ENCODE assay signal across 8 cellular contexts in genomic region chr10:101831169-101831811, GRCh38. TPM values are rescaled to one million over a fixed set of nuclear protein-coding genes. Genes with fewer than 3 reads are reported as not detected.
A peak's percentile ranks its signal among the peaks of the same experiment; 100 is the strongest.
DNase-seq lines count a peak whose midpoint lies in the region; ATAC-seq and TF ChIP-seq lines count a peak whose summit lies in the region.

No MANE protein-coding gene starts in this region.

- ATAC-seq in esophagus mucosa: no peak
- ATAC-seq in GM19463 (IDR thresholded peaks at IDR 0.05; ENCODE audit: unreplicated experiment): no peak

- peak overlapping the region; percentile 71 for H3K9ac ChIP-seq in OCI-LY3 (ENCODE audit: low read length)
- H3K9ac ChIP-seq in endocrine pancreas (ENCODE audit: control insufficient read depth, insufficient read depth, low read length): peak overlapping the region; percentile 8

- H3K27me3 ChIP-seq in CD8-positive, alpha-beta memory T cell (ENCODE audit: insufficient read depth, low read length, poor library complexity, severe bottlenecking): no peaks in the 10 kb centered on the region
- H3K27me3 ChIP-seq in OCI-LY3 (ENCODE audit: low read depth, low read length): no peaks in the 10 kb centered on the region
- H3K27me3 ChIP-seq in endocrine pancreas (ENCODE audit: control insufficient read depth, insufficient read depth, low read length): no peaks in the 10 kb centered on the region
- H3K27me3 ChIP-seq in osteoblast (ENCODE audit: insufficient read depth, low read length): no peaks in the 10 kb centered on the region

- H3K36me3 ChIP-seq in CD8-positive, alpha-beta memory T cell (ENCODE audit: insufficient read depth, low read length): no peaks in the 10 kb centered on the region
- H3K36me3 ChIP-seq in OCI-LY3 (replicated peaks; ENCODE audit: low read depth, low read length): no peaks in the 10 kb centered on the region
- no peaks in the 10 kb centered on the region for H3K36me3 ChIP-seq in endocrine pancreas (ENCODE audit: control insufficient read depth, insufficient read depth, low read length)
- H3K36me3 ChIP-seq in osteoblast (ENCODE audit: insufficient read depth, low read length): no peaks in the 10 kb centered on the region

- H3K9me3 Mint-ChIP-seq in CD8-positive, alpha-beta memory T cell: peaks cover 0 to 4% (median 0%) of the 10 kb centered on the region in 5 donors

- POLR2A ChIA-PET in CD8-positive, alpha-beta memory T cell (lab: Charles Lee): interaction anchor here (0.5 to 5.0 kb wide), 3 partner anchors 9 to 14 kb away, joined by 3 to 39 read pairs (median 7); partner anchors contain the start of gene OGA

- H2AFZ ChIP-seq in OCI-LY3 (ENCODE audit: low read depth, low read length) (peak overlapping the region; percentile 76; the same call in 1 of the 2 replicates), osteoblast (ENCODE audit: low read length) (peak overlapping the region; percentile 89)

- CTCF ChIA-PET in CD8-positive, alpha-beta memory T cell (lab: Charles Lee): interaction anchor here (0.6 to 2.2 kb wide), 4 partner anchors 10 to 13 kb away, joined by 3 to 17 read pairs (median 6); partner anchors contain the start of genes KCNIP2 and OGA

- peak overlapping the region; percentile 52 for H3K27ac ChIP-seq in CD8-positive, alpha-beta memory T cell (ENCODE audit: low read depth, low read length)
- H3K27ac ChIP-seq in OCI-LY3 (ENCODE audit: low read length): peak overlapping the region; percentile 52
- H3K27ac ChIP-seq in osteoblast (ENCODE audit: low read depth, low read length): peak overlapping the region; percentile 50

- no peaks in the 10 kb centered on the region for H3K9me3 ChIP-seq in CD8-positive, alpha-beta memory T cell (ENCODE audit: low read length)
- H3K9me3 ChIP-seq in OCI-LY3 (ENCODE audit: insufficient read depth, low read length) (no peaks in the 10 kb centered on the region), endocrine pancreas (ENCODE audit: control insufficient read depth, low read length) (no peaks in the 10 kb centered on the region), osteoblast (ENCODE audit: low read depth, low read length) (no peaks in the 10 kb centered on the region)

- peak overlapping the region; percentile 96 for H3K4me2 ChIP-seq in OCI-LY3 (ENCODE audit: low read length)
- H3K4me2 ChIP-seq in osteoblast (ENCODE audit: insufficient read depth, low read length): peak overlapping the region; percentile 95

- peaks cover 48 to 67% (median 54%) of the 10 kb centered on the region in 3 donors for H3K4me1 Mint-ChIP-seq in CD8-positive, alpha-beta memory T cell

- peak overlapping the region; percentile 88 to 94 (median 91) for H3K4me3 Mint-ChIP-seq in CD8-positive, alpha-beta memory T cell

- DNase-seq in CD8-positive, alpha-beta memory T cell: no peak
- peak; percentile 37 for DNase-seq in osteoblast (ENCODE audit: insufficient read length, low spot score, missing footprints)
- DNase-seq in activated effector memory CD4-positive, alpha-beta T cell treated with anti-CD3 and anti-CD28 coated beads, Interleukin-2, amount 50 U/mL, for 16 hours: no peak
- no peak for DNase-seq in cortex of kidney (lab: John Stamatoyannopoulos, UW)

- H3K4me3 ChIP-seq in CD8-positive, alpha-beta memory T cell (ENCODE audit: low read length): peak overlapping the region; percentile 56
- H3K4me3 ChIP-seq in OCI-LY3 (ENCODE audit: low read length) (peak overlapping the region; percentile 89), endocrine pancreas (ENCODE audit: control insufficient read depth, insufficient read depth, low read length) (no peak overlapping the region), osteoblast (ENCODE audit: insufficient read depth, low read length) (peak overlapping the region; percentile 79)

- peaks cover 5% of the 10 kb centered on the region; the same call in 1 of the 2 replicates for H4K20me1 ChIP-seq in OCI-LY3 (ENCODE audit: insufficient read depth, low read length)
- H4K20me1 ChIP-seq in osteoblast (ENCODE audit: insufficient read depth, low read length): peaks cover 7% of the 10 kb centered on the region

- H3K79me2 ChIP-seq in OCI-LY3 (ENCODE audit: low read length) (no peaks in the 10 kb centered on the region), osteoblast (ENCODE audit: insufficient read depth, low read length) (no peaks in the 10 kb centered on the region)

- peaks cover 62% of the 10 kb centered on the region for H3K4me1 ChIP-seq in CD8-positive, alpha-beta memory T cell (ENCODE audit: insufficient read depth, low read length)
- peaks cover 16% of the 10 kb centered on the region for H3K4me1 ChIP-seq in OCI-LY3 (ENCODE audit: low read length)
- no peaks in the 10 kb centered on the region for H3K4me1 ChIP-seq in endocrine pancreas (ENCODE audit: control insufficient read depth, insufficient read depth, low read length)
- peaks cover 16% of the 10 kb centered on the region for H3K4me1 ChIP-seq in osteoblast (ENCODE audit: insufficient read depth, low read length)

- peaks cover 0 to 10% of the 10 kb centered on the region in 2 donors for H3K27me3 Mint-ChIP-seq in CD8-positive, alpha-beta memory T cell

- peak overlapping the region; percentile 95 to 99 (median 97) for H3K27ac Mint-ChIP-seq in CD8-positive, alpha-beta memory T cell

- TF ChIP-seq CTCF in OCI-LY3 (IDR thresholded peaks at IDR 0.05; ENCODE audit: low read depth, low read length): no peak
- TF ChIP-seq CTCF in osteoblast (IDR thresholded peaks at IDR 0.05; ENCODE audit: extremely low read depth, low read depth, low read length): no peak

- peaks cover 0 to 3% (median 0%) of the 10 kb centered on the region in 3 donors for H3K36me3 Mint-ChIP-seq in CD8-positive, alpha-beta memory T cell

RNA-seq across cellular contexts. Expression of gene KCNIP2, which starts 12.3 kb away (rescaled TPM):
- total RNA-seq in CD8-positive, alpha-beta memory T cell: 1 to 10 TPM in 1 of 2 experiments, under 1 TPM in 1; 0.96 to 1.0 TPM
- polyA plus RNA-seq in CD8-positive, alpha-beta memory T cell: not detected
- total RNA-seq in osteoblast: 0.88 and 1.4 TPM in 2 replicates
- 0.84 TPM for total RNA-seq in esophagus mucosa

RNA-seq across cellular contexts. Expression of gene OGA, which starts 13.0 kb away (rescaled TPM):
- 100 to 1,000 TPM in 1 of 2 experiments, 10 to 100 TPM in 1; 95.8 to 109 TPM for total RNA-seq in CD8-positive, alpha-beta memory T cell
- 45.7 TPM for polyA plus RNA-seq in CD8-positive, alpha-beta memory T cell
- total RNA-seq in osteoblast (115 and 121 TPM in 2 replicates), esophagus mucosa (54.4 TPM)

RNA-seq across cellular contexts. Expression of gene NPM3, which starts 48.0 kb away (rescaled TPM):
- total RNA-seq in CD8-positive, alpha-beta memory T cell: 100 to 1,000 TPM; 209 to 217 TPM
- 7.5 TPM for polyA plus RNA-seq in CD8-positive, alpha-beta memory T cell
- 47.7 and 64.8 TPM in 2 replicates for total RNA-seq in osteoblast
- 70.2 TPM for total RNA-seq in esophagus mucosa

RNA-seq across cellular contexts. Expression of gene FGF8, which starts 55.4 kb away (rescaled TPM):
- total RNA-seq in CD8-positive, alpha-beta memory T cell: not detected
- polyA plus RNA-seq in CD8-positive, alpha-beta memory T cell: not detected
- total RNA-seq in osteoblast: not detected in 2 replicates
- not detected for total RNA-seq in esophagus mucosa
